In the genomic region with DNA sequence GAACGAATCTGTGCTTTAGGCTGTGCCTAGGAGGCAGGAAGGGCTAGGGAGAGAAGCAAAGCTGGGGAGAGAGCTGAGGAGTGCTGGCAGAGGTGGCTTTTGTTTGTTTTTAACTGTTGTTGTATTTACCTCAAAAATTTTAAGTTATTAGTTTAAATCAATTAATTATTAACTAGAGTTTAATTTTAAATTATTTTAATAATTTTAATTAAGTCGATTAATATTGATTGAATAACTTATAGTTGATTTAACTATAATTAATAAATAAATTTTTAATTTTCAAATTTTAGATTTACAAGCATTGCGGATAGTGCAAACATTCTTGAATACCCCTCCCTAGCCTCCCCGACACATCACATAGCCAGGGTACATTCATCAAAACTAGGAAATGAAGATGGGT, we compare ENCODE assay signal across 25 cellular contexts. TPM values are rescaled to one million over a fixed set of nuclear protein-coding genes. Genes with fewer than 3 reads are reported as not detected.
"Had no signal": no experiment of that assay in that cellular context is flagged by ENCODE, and none has a peak within 500 bp of the region (broad histone marks: within the 10 kb centered on the region; RNA-seq: fewer than 3 reads in every experiment).

No MANE protein-coding gene starts in this region.

- H3K4me1 ChIP-seq: pancreas, prostate gland, sigmoid colon, stomach, thyroid gland, transverse colon, upper lobe of right lung, uterus had no signal

- H3K4me3 ChIP-seq: pancreas, prostate gland, right lobe of liver, sigmoid colon, stomach, thoracic aorta, thyroid gland, transverse colon, upper lobe of right lung, uterus had no signal

- H3K27ac ChIP-seq: neutrophil, pancreas, prostate gland, right lobe of liver, sigmoid colon, stomach, thoracic aorta, thyroid gland, transverse colon, upper lobe of right lung, uterus had no signal

- H3K27me3 ChIP-seq: neutrophil, pancreas, right lobe of liver, sigmoid colon, stomach, thyroid gland, transverse colon, upper lobe of right lung, uterus had no signal

- H3K9me3 ChIP-seq: pancreas, prostate gland, thyroid gland had no signal

- ATAC-seq: naive thymus-derived CD8-positive, alpha-beta T cell; natural killer cell treated with Interleukin-12 subunit alpha and Interleukin-12 subunit beta and Interleukin-15 and Interleukin-18, amount 100 ng/mL, for 72 hours; pancreas; right cardiac atrium; stimulated activated effector memory CD8-positive, alpha-beta T cell treated with anti-CD3 and anti-CD28 coated beads, Interleukin-12 subunit alpha, Interleukin-12 subunit beta, amount 100 ng/mL, for 72 hours; stimulated activated naive B cell treated with anti-CD40 and anti-IgM and Interleukin-4, amounts not matched to agents 10 μg/mL and 1 μg/mL and 100 μg/mL, for 72 hours; upper lobe of right lung had no signal

- H3K36me3 ChIP-seq: neutrophil, pancreas, prostate gland, sigmoid colon, thyroid gland, transverse colon, upper lobe of right lung, uterus had no signal

- FAIRE-seq: pancreas, small intestine had no signal

- DNase-seq: nephron progenitor cell; nucleus accumbens; retina; right cardiac atrium; sigmoid colon; small intestine; stimulated activated CD4-positive, alpha-beta T cell treated with anti-CD3 and anti-CD28 coated beads, Interleukin-15, amount 100 ng/mL, for 24 hours; stimulated activated CD4-positive, alpha-beta T cell treated with anti-CD3 and anti-CD28 coated beads, Interleukin-2, amount 100 ng/mL, for 24 hours; stimulated activated CD4-positive, alpha-beta T cell treated with anti-CD3 and anti-CD28 coated beads, Interleukin-2, amount 100 ng/mL, for 48 hours; stimulated activated CD4-positive, alpha-beta T cell treated with anti-CD3 and anti-CD28 coated beads, Interleukin-4, amount 100 ng/mL, for 24 hours; stimulated activated naive B cell treated with anti-CD40 and anti-IgM and Interleukin-4, amounts not matched to agents 10 μg/mL and 1 μg/mL and 100 μg/mL, for 72 hours; stimulated activated naive CD4-positive, alpha-beta T cell treated with Interleukin-2 at 50 U/mL for 16 hours; stomach; thyroid gland; transverse colon had no signal

RNA-seq across cellular contexts. Expression of a gene that starts 30.6 kb away (rescaled TPM):
- polyA plus RNA-seq: naive thymus-derived CD8-positive, alpha-beta T cell had no signal
